10 cellular contexts compared by ENCODE assay signal in genomic region chr11:120057595-120058581, GRCh38.
A peak's percentile ranks its signal among the peaks of the same experiment; 100 is the strongest.
DNase-seq lines count a peak whose midpoint lies in the region; ATAC-seq, FAIRE-seq and TF ChIP-seq lines count a peak whose summit lies in the region.
"Had no signal": no experiment of that assay in that cellular context is flagged by ENCODE, and none has a peak within 500 bp of the region (broad histone marks: within the 10 kb centered on the region; RNA-seq: fewer than 3 reads in every experiment).

No MANE protein-coding gene starts in this region.

- H3K4me2 ChIP-seq in astrocyte (ENCODE audit: low read length): no peak overlapping the region

- no peaks in the 10 kb centered on the region for H3K79me2 ChIP-seq in astrocyte (ENCODE audit: insufficient read depth, low read length)

- DNase-seq in AG20443 (ENCODE audit: low spot score) (peak; percentile 65), HT1080 (ENCODE audit: low read depth) (peak; percentile 57), astrocyte (ENCODE audit: low read depth) (peak; percentile 63), islet precursor cell (peak; percentile 99)
- DNase-seq in stimulated activated naive CD4-positive, alpha-beta T cell (lab: John Stamatoyannopoulos, UW): no peak
- no peak for DNase-seq in naive thymus-derived CD4-positive, alpha-beta T cell
- no peak for DNase-seq in CD4-positive, alpha-beta memory T cell
- DNase-seq: activated effector memory CD4-positive, alpha-beta T cell treated with Interleukin-2 at 50 U/mL for 16 hours had no signal

- H3K4me1 Mint-ChIP-seq in astrocyte (ENCODE audit: low read depth, unreplicated experiment): peaks cover 40% of the 10 kb centered on the region
- H3K4me1 Mint-ChIP-seq in naive thymus-derived CD4-positive, alpha-beta T cell: no peaks in the 10 kb centered on the region
- H3K4me1 Mint-ChIP-seq in CD4-positive, alpha-beta memory T cell: no peaks in the 10 kb centered on the region
- H3K4me1 Mint-ChIP-seq: B cell had no signal

- no peak overlapping the region for H3K9ac ChIP-seq in astrocyte (ENCODE audit: low read length)

- H2AFZ ChIP-seq in astrocyte (ENCODE audit: low read depth, low read length): no peak overlapping the region

- peak overlapping the region; percentile 25 for H3K4me3 Mint-ChIP-seq in astrocyte (ENCODE audit: unreplicated experiment)
- no peak overlapping the region for H3K4me3 Mint-ChIP-seq in naive thymus-derived CD4-positive, alpha-beta T cell
- no peak overlapping the region for H3K4me3 Mint-ChIP-seq in CD4-positive, alpha-beta memory T cell
- H3K4me3 Mint-ChIP-seq: B cell had no signal

- H3K9me3 Mint-ChIP-seq in astrocyte (ENCODE audit: unreplicated experiment): peaks cover 5% of the 10 kb centered on the region
- H3K9me3 Mint-ChIP-seq in naive thymus-derived CD4-positive, alpha-beta T cell: peaks cover 0 to 1% (median 0%) of the 10 kb centered on the region in 11 donors
- no peaks in the 10 kb centered on the region for H3K9me3 Mint-ChIP-seq in CD4-positive, alpha-beta memory T cell

- peak; percentile 65 for FAIRE-seq in astrocyte (lab: Jason Lieb, UNC)

- peak overlapping the region; percentile 19 for H3K27ac Mint-ChIP-seq in astrocyte (ENCODE audit: unreplicated experiment)
- H3K27ac Mint-ChIP-seq in naive thymus-derived CD4-positive, alpha-beta T cell: no peak overlapping the region
- no peak overlapping the region for H3K27ac Mint-ChIP-seq in CD4-positive, alpha-beta memory T cell
- H3K27ac Mint-ChIP-seq: B cell had no signal

- H3K27me3 Mint-ChIP-seq in astrocyte (ENCODE audit: low read depth, unreplicated experiment): peaks cover 4% of the 10 kb centered on the region
- H3K27me3 Mint-ChIP-seq in naive thymus-derived CD4-positive, alpha-beta T cell: peaks cover 0 to 31% (median 16%) of the 10 kb centered on the region in 5 donors
- H3K27me3 Mint-ChIP-seq in CD4-positive, alpha-beta memory T cell: peaks cover 16 to 25% of the 10 kb centered on the region in 2 donors

- peaks cover 7% of the 10 kb centered on the region for H3K4me1 ChIP-seq in astrocyte (ENCODE audit: insufficient read depth, low read length)
- no peaks in the 10 kb centered on the region for H3K4me1 ChIP-seq in naive thymus-derived CD4-positive, alpha-beta T cell (ENCODE audit: control insufficient read depth in 2 of 2, insufficient read depth in 2 of 2, low read length in 2 of 2)
- H3K4me1 ChIP-seq in CD4-positive, alpha-beta memory T cell (ENCODE audit: insufficient read depth, low read length): no peaks in the 10 kb centered on the region

- H3K27me3 ChIP-seq in astrocyte (ENCODE audit: insufficient read depth, low read length): peaks cover 3% of the 10 kb centered on the region
- no peaks in the 10 kb centered on the region for H3K27me3 ChIP-seq in naive thymus-derived CD4-positive, alpha-beta T cell (ENCODE audit: control insufficient read depth in 2 of 2, insufficient read depth in 2 of 2, low read length in 2 of 2)
- no peaks in the 10 kb centered on the region for H3K27me3 ChIP-seq in CD4-positive, alpha-beta memory T cell (ENCODE audit: insufficient read depth, low read length)

- H3K27ac ChIP-seq in astrocyte (ENCODE audit: low read depth, low read length): no peak overlapping the region
- no peak overlapping the region for H3K27ac ChIP-seq in naive thymus-derived CD4-positive, alpha-beta T cell (ENCODE audit: low read depth, low read length)
- no peak overlapping the region for H3K27ac ChIP-seq in CD4-positive, alpha-beta memory T cell (ENCODE audit: low read depth, low read length)

- ATAC-seq in GM19463 (IDR thresholded peaks at IDR 0.05; ENCODE audit: unreplicated experiment): no peak
- ATAC-seq in naive thymus-derived CD4-positive, alpha-beta T cell: no peak

- CTCF ChIA-PET in naive thymus-derived CD4-positive, alpha-beta T cell (lab: Charles Lee): interaction anchor here (1.0 kb wide), 1 partner anchor 13 kb away, joined by 4 read pairs; no protein-coding TSS in a partner anchor
- CTCF ChIA-PET in CD4-positive, alpha-beta memory T cell (lab: Charles Lee; ENCODE audit: partially characterized antibody): interaction anchor here (1.7 kb wide), 1 partner anchor 10 kb away, joined by 3 read pairs; no protein-coding TSS in a partner anchor

- POLR2A ChIA-PET in naive thymus-derived CD4-positive, alpha-beta T cell (lab: Charles Lee): no interaction called here
- POLR2A ChIA-PET in CD4-positive, alpha-beta memory T cell (lab: Charles Lee; ENCODE audit: partially characterized antibody): no interaction called here

- no peak for TF ChIP-seq CTCF in astrocyte (IDR thresholded peaks at IDR 0.05; ENCODE audit: insufficient read depth, low read depth, low read length)

- no peak overlapping the region for H3K4me3 ChIP-seq in astrocyte (ENCODE audit: insufficient read depth, low read depth, low read length)
- no peak overlapping the region for H3K4me3 ChIP-seq in naive thymus-derived CD4-positive, alpha-beta T cell (ENCODE audit: low read length)
- no peak overlapping the region for H3K4me3 ChIP-seq in CD4-positive, alpha-beta memory T cell (ENCODE audit: low read length in 2 of 2)

- peaks cover 1% of the 10 kb centered on the region for H3K36me3 Mint-ChIP-seq in astrocyte (ENCODE audit: low read depth, unreplicated experiment)
- no peaks in the 10 kb centered on the region for H3K36me3 Mint-ChIP-seq in naive thymus-derived CD4-positive, alpha-beta T cell
- no peaks in the 10 kb centered on the region for H3K36me3 Mint-ChIP-seq in CD4-positive, alpha-beta memory T cell

- H3K36me3 ChIP-seq in astrocyte (ENCODE audit: insufficient read depth, low read length): no peaks in the 10 kb centered on the region
- H3K36me3 ChIP-seq in naive thymus-derived CD4-positive, alpha-beta T cell (ENCODE audit: control insufficient read depth in 2 of 3, insufficient read depth in 3 of 3, low read length in 3 of 3): no peaks in the 10 kb centered on the region
- H3K36me3 ChIP-seq in CD4-positive, alpha-beta memory T cell (ENCODE audit: insufficient read depth, low read length): no peaks in the 10 kb centered on the region

- intact Hi-C loops in naive thymus-derived CD4-positive, alpha-beta T cell (cut with micrococcal nuclease): no loop called here
- intact Hi-C loops in CD4-positive, alpha-beta memory T cell (cut with micrococcal nuclease): no loop called here

- H3K9me3 ChIP-seq in astrocyte (ENCODE audit: insufficient read depth, low read depth, low read length): peaks cover 1% of the 10 kb centered on the region
- H3K9me3 ChIP-seq in naive thymus-derived CD4-positive, alpha-beta T cell (ENCODE audit: control insufficient read depth in 2 of 3, low read length in 3 of 3): no peaks in the 10 kb centered on the region
- H3K9me3 ChIP-seq in CD4-positive, alpha-beta memory T cell (ENCODE audit: control insufficient read depth in 1 of 2, low read length in 2 of 2): no peaks in the 10 kb centered on the region

- H4K20me1 ChIP-seq in astrocyte (ENCODE audit: insufficient read depth, low read length): no peaks in the 10 kb centered on the region

Comparison
In these comparisons a context has a peak if more than half of its experiments do, and no peak if none do; other contexts are left out.
1. DNase-seq: peak in AG20443 (single experiment), HT1080 (single experiment), astrocyte (single experiment) and islet precursor cell (single experiment); none in stimulated activated naive CD4-positive, alpha-beta T cell (0 of 6), naive thymus-derived CD4-positive, alpha-beta T cell (0 of 9) and CD4-positive, alpha-beta memory T cell (0 of 5).